Comparison of ENCODE assay signal across 23 cellular contexts in the genomic region with DNA sequence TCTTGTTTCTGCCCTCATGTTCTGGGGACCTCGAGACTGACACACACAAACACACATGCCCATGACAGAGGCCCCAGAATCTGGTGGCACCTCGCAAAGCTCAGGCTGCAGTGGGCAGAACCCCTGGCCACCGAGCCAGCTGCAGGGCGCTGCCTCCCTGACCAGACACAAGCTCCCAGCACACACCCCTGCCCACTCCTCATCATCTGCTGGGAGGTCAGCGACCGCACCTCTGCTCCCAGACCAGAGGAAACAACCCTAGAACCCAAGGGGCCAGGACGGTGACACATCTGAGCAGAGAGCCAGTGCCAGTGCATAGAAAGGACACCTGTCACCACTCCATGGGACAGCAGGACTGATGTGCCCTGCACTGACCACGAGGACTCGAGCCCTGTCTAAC. TPM values are rescaled to one million over a fixed set of nuclear protein-coding genes. Genes with fewer than 3 reads are reported as not detected.
DNase-seq lines count a peak whose midpoint lies in the region; ATAC-seq, FAIRE-seq and TF ChIP-seq lines count a peak whose summit lies in the region.
"Had no signal": no experiment of that assay in that cellular context is flagged by ENCODE, and none has a peak within 500 bp of the region (broad histone marks: within the 10 kb centered on the region; RNA-seq: fewer than 3 reads in every experiment).

No MANE protein-coding gene starts in this region.

- H2AK5ac ChIP-seq in neuronal stem cell (ENCODE audit: low read depth, low read length) (no peak overlapping the region), trophoblast cell (ENCODE audit: low read length) (no peak overlapping the region)

- H2BK12ac ChIP-seq in neuronal stem cell (ENCODE audit: low read length) = no peak overlapping the region
- no peak overlapping the region for H2BK12ac ChIP-seq in trophoblast cell (ENCODE audit: low read length)

- H3K18ac ChIP-seq in neuronal stem cell (ENCODE audit: low read length) (no peak overlapping the region), trophoblast cell (ENCODE audit: low read length) (no peak overlapping the region)

- H2BK5ac ChIP-seq in neuronal stem cell (ENCODE audit: low read length) = peak overlapping the region; percentile 59
- no peak overlapping the region for H2BK5ac ChIP-seq in trophoblast cell (ENCODE audit: low read depth, low read length, poor library complexity)

- DNase-seq in bronchial epithelial cell (ENCODE audit: low read depth) (no peak), neuronal stem cell (ENCODE audit: low spot score) (no peak), trophoblast cell (no peak), NCI-H510A treated with DMSO at 0.1 percent for 48 hours (lab: John Stamatoyannopoulos, UW) (no peak), globus pallidus (ENCODE audit: low spot score) (no peak)
- DNase-seq: 8988T; ACHN; BE2C; C1 segment of cervical spinal cord; CD4-positive, CD25-positive, alpha-beta regulatory T cell; CD8-positive, alpha-beta memory T cell; COR-L47; DMS 273 treated with DMSO at 0.1 percent for 48 hours; DMS153; DMS53; DMS79; DND-41; EL; GDM1 had no signal

- H4K91ac ChIP-seq in neuronal stem cell (ENCODE audit: low read depth, low read length, poor library complexity) (no peak overlapping the region), trophoblast cell (ENCODE audit: low read depth, low read length) (no peak overlapping the region)

- no peak overlapping the region for H3K14ac ChIP-seq in neuronal stem cell (ENCODE audit: low read length)
- H3K14ac ChIP-seq in trophoblast cell (ENCODE audit: low read length) = no peak overlapping the region

- H3K4me1 ChIP-seq in neuronal stem cell (ENCODE audit: control insufficient read depth in 2 of 2, insufficient read depth in 1 of 2, low read depth in 1 of 2, low read length in 2 of 2) (peaks cover 0 to 2% of the 10 kb centered on the region in 2 donors), trophoblast cell (ENCODE audit: control insufficient read depth in 1 of 2, insufficient read depth in 2 of 2, low read length in 2 of 2) (peaks cover 0 to 2% of the 10 kb centered on the region in 2 experiments)
- H3K4me1 ChIP-seq: BE2C had no signal

- no peak overlapping the region for H3K4me3 ChIP-seq in bronchial epithelial cell (ENCODE audit: low read depth, low read length)
- no peak overlapping the region for H3K4me3 ChIP-seq in neuronal stem cell (ENCODE audit: low read length in 2 of 2)
- peak overlapping the region; percentile 26 for H3K4me3 ChIP-seq in trophoblast cell (ENCODE audit: low read depth, low read length)
- H3K4me3 ChIP-seq: BLaER1 had no signal

- H3K23ac ChIP-seq in neuronal stem cell (ENCODE audit: low read depth, low read length, poor library complexity) (peak overlapping the region; percentile 48), trophoblast cell (ENCODE audit: low read length) (no peak overlapping the region)

- H3K9me3 ChIP-seq in neuronal stem cell (replicated peaks in 1 of 2; ENCODE audit: control insufficient read depth in 2 of 2, insufficient read depth in 1 of 2, low read depth in 1 of 2, low read length in 2 of 2) (peaks cover 0 to 3% of the 10 kb centered on the region in 2 donors), trophoblast cell (ENCODE audit: insufficient read depth, low read depth, low read length) (peaks cover 1% of the 10 kb centered on the region)
- H3K9me3 ChIP-seq: BE2C, BLaER1 had no signal

- no peak overlapping the region for H4K8ac ChIP-seq in neuronal stem cell (ENCODE audit: low read depth, low read length)
- H4K8ac ChIP-seq in trophoblast cell (ENCODE audit: low read depth, low read length) = no peak overlapping the region

- no peaks in the 10 kb centered on the region for H3K27me3 ChIP-seq in bronchial epithelial cell (ENCODE audit: control insufficient read depth, insufficient read depth, low read length)
- no peaks in the 10 kb centered on the region for H3K27me3 ChIP-seq in neuronal stem cell (ENCODE audit: control insufficient read depth in 3 of 3, insufficient read depth in 3 of 3, low read depth in 1 of 3, low read length in 3 of 3)
- no peaks in the 10 kb centered on the region for H3K27me3 ChIP-seq in trophoblast cell (ENCODE audit: insufficient read depth, low read length)
- H3K27me3 ChIP-seq: BE2C, BLaER1 had no signal

- H2BK120ac ChIP-seq in neuronal stem cell (ENCODE audit: low read depth, low read length) (no peak overlapping the region), trophoblast cell (ENCODE audit: insufficient read depth, low read length, poor library complexity) (no peak overlapping the region)

- no peak overlapping the region for H2AFZ ChIP-seq in neuronal stem cell (ENCODE audit: low read length)
- H2AFZ ChIP-seq in trophoblast cell (ENCODE audit: insufficient read depth, low read length, poor library complexity) = no peak overlapping the region

- WGBS in neuronal stem cell (ENCODE audit: extremely low coverage in 2 of 2, insufficient read length in 2 of 2, insufficient replicate concordance in 1 of 2), 2 donors = no CpG with 5 or more reads among the region's 9 CpGs
- whole genome bisulfite sequencing in trophoblast cell (ENCODE audit: extremely low coverage, insufficient coverage, insufficient read length) = no CpG with 5 or more reads among the region's 9 CpGs

- H2BK15ac ChIP-seq in neuronal stem cell (ENCODE audit: low read length) = no peak overlapping the region

- H3K79me2 ChIP-seq in trophoblast cell (ENCODE audit: control insufficient read depth, insufficient read depth, low read length, poor library complexity) = no peaks in the 10 kb centered on the region

- H3K4me2 ChIP-seq in neuronal stem cell (ENCODE audit: insufficient read depth, low read length, poor library complexity, severe bottlenecking) = no peak overlapping the region
- H3K4me2 ChIP-seq in trophoblast cell (ENCODE audit: low read length) = no peak overlapping the region
- H3K4me2 ChIP-seq: BLaER1 had no signal

- no peak for TF ChIP-seq CTCF in bronchial epithelial cell (IDR thresholded peaks at IDR 0.05; ENCODE audit: insufficient read depth, low read length, severe bottlenecking)

- H3K79me1 ChIP-seq in neuronal stem cell (ENCODE audit: low read depth, low read length) = peaks cover 21% of the 10 kb centered on the region
- no peaks in the 10 kb centered on the region for H3K79me1 ChIP-seq in trophoblast cell (ENCODE audit: low read length)

- peak; percentile 94 for FAIRE-seq in bronchial epithelial cell (lab: Jason Lieb, UNC)
- FAIRE-seq: GM19239 had no signal

- H3K36me3 ChIP-seq in bronchial epithelial cell (ENCODE audit: control insufficient read depth, insufficient read depth, low read length) (no peaks in the 10 kb centered on the region), neuronal stem cell (replicated peaks in 1 of 2; ENCODE audit: control insufficient read depth in 2 of 2, insufficient read depth in 2 of 2, low read length in 2 of 2) (peaks cover 35 to 58% of the 10 kb centered on the region in 2 donors), trophoblast cell (ENCODE audit: control insufficient read depth in 1 of 2, insufficient read depth in 2 of 2, low read length in 2 of 2) (peaks cover 4 to 9% of the 10 kb centered on the region in 2 experiments)
- H3K36me3 ChIP-seq: BE2C had no signal

- ATAC-seq in HG02840 (IDR thresholded peaks at IDR 0.05; ENCODE audit: low FRiP score, unreplicated experiment) (no peak), GM19463 (IDR thresholded peaks at IDR 0.05; ENCODE audit: unreplicated experiment) (no peak)

- no peak overlapping the region for H3K27ac ChIP-seq in neuronal stem cell (replicated peaks; ENCODE audit: low read length)
- no peak overlapping the region for H3K27ac ChIP-seq in trophoblast cell (ENCODE audit: low read depth, low read length)
- H3K27ac ChIP-seq: BLaER1 had no signal

- H3K9ac ChIP-seq in neuronal stem cell (ENCODE audit: low read depth, low read length, poor library complexity) (no peak overlapping the region), trophoblast cell (ENCODE audit: low read length) (no peak overlapping the region)
- H3K9ac ChIP-seq: BLaER1 had no signal

- H3K4ac ChIP-seq in neuronal stem cell (ENCODE audit: low read length) = peak overlapping the region; percentile 68
- no peak overlapping the region for H3K4ac ChIP-seq in trophoblast cell (ENCODE audit: low read depth, low read length)

- H4K12ac ChIP-seq in trophoblast cell (ENCODE audit: low read depth, low read length) = no peak overlapping the region

RNA-seq across cellular contexts. Expression of a gene that starts 43.2 kb away (rescaled TPM):
- 30.5 and 35.6 TPM in 2 replicates for total RNA-seq in bronchial epithelial cell
- 26.8 TPM for polyA plus RNA-seq in neuronal stem cell (2013, experiment 1 of 2)
- polyA plus RNA-seq in neuronal stem cell (2013, experiment 2 of 2) = 25.4 TPM
- polyA plus RNA-seq in trophoblast cell (2013) = 21.7 and 22.2 TPM in 2 replicates
